21 cellular contexts compared by ENCODE assay signal in genomic region chr1:235918481-235918880, GRCh38. TPM values are rescaled to one million over a fixed set of nuclear protein-coding genes. Genes with fewer than 3 reads are reported as not detected.
DNase-seq lines count a peak whose midpoint lies in the region; ATAC-seq and TF ChIP-seq lines count a peak whose summit lies in the region.
"Had no signal": no experiment of that assay in that cellular context is flagged by ENCODE, and none has a peak within 500 bp of the region (broad histone marks: within the 10 kb centered on the region; RNA-seq: fewer than 3 reads in every experiment).

No MANE protein-coding gene starts in this region.

- WGBS in mammary epithelial cell (ENCODE audit: low coverage, missing lambda C conversion rate), result 71% methylated on average over 4 of the region's 5 CpGs

- H3K4me1 ChIP-seq in mammary epithelial cell (ENCODE audit: insufficient read depth, low read length) (peaks cover 62% of the 10 kb centered on the region), neutrophil (ENCODE audit: control insufficient read depth in 1 of 2, insufficient read depth in 1 of 2, low read depth in 1 of 2, low read length in 1 of 2) (peaks cover 51 to 64% of the 10 kb centered on the region in 2 experiments), MM.1S (ENCODE audit: low read length) (peaks cover 25% of the 10 kb centered on the region)
- peaks cover 5% of the 10 kb centered on the region for H3K4me1 ChIP-seq in effector memory CD4-positive, alpha-beta T cell (ENCODE audit: control insufficient read depth, insufficient read depth, low read length, poor library complexity, severe bottlenecking)

- H3K4me2 ChIP-seq in mammary epithelial cell (ENCODE audit: insufficient read depth, low read depth, low read length) (peak overlapping the region; percentile 4), MM.1S (ENCODE audit: low read depth, low read length) (no peak overlapping the region)

- H4K20me1 ChIP-seq in mammary epithelial cell (ENCODE audit: insufficient read depth, low read length), result no peaks in the 10 kb centered on the region
- H4K20me1 ChIP-seq in MM.1S (ENCODE audit: insufficient read depth, low read length), result no peaks in the 10 kb centered on the region

- H3K27ac ChIP-seq in mammary epithelial cell (ENCODE audit: insufficient read depth, low read depth, low read length) (peak overlapping the region; percentile 96), neutrophil (peak overlapping the region; percentile 83), MM.1S (ENCODE audit: low read length) (no peak overlapping the region)
- no peak overlapping the region for H3K27ac ChIP-seq in effector memory CD4-positive, alpha-beta T cell (ENCODE audit: insufficient read depth, low read length, poor library complexity, severe bottlenecking)

- H3K27me3 ChIP-seq in mammary epithelial cell (ENCODE audit: insufficient read depth, low read length), result no peaks in the 10 kb centered on the region
- H3K27me3 ChIP-seq in neutrophil, result no peaks in the 10 kb centered on the region
- H3K27me3 ChIP-seq in effector memory CD4-positive, alpha-beta T cell (replicated peaks; ENCODE audit: control insufficient read depth, insufficient read depth, low read length, poor library complexity, severe bottlenecking), result no peaks in the 10 kb centered on the region
- H3K27me3 ChIP-seq in MM.1S (replicated peaks; ENCODE audit: insufficient read depth, low read length), result no peaks in the 10 kb centered on the region
- H3K27me3 ChIP-seq: heart left ventricle had no signal

- BruUV-seq in mammary epithelial cell (replicated peaks; lab: Mats Ljungman, UMichigan), result no TSS peak

- intact Hi-C loops in mammary epithelial cell (cut with micrococcal nuclease), result no loop called here

- H3K79me2 ChIP-seq in mammary epithelial cell (ENCODE audit: insufficient read depth, low read length) (peaks cover 3% of the 10 kb centered on the region), MM.1S (ENCODE audit: low read length) (no peaks in the 10 kb centered on the region)

- H3K9ac ChIP-seq in mammary epithelial cell (ENCODE audit: insufficient read depth, low read length), result peak overlapping the region; percentile 80
- no peak overlapping the region for H3K9ac ChIP-seq in MM.1S (ENCODE audit: low read length)

- no peak overlapping the region for H3K4me3 ChIP-seq in mammary epithelial cell (replicated peaks in 1 of 3; ENCODE audit: insufficient read depth in 1 of 3, low read depth in 2 of 3, low read length in 3 of 3)
- no peak overlapping the region for H3K4me3 ChIP-seq in neutrophil (ENCODE audit: low read depth in 1 of 2, low read length in 1 of 2)
- H3K4me3 ChIP-seq in effector memory CD4-positive, alpha-beta T cell (ENCODE audit: insufficient read depth, low read depth, low read length, poor library complexity, severe bottlenecking), result no peak overlapping the region
- no peak overlapping the region for H3K4me3 ChIP-seq in MM.1S (ENCODE audit: low read length)
- H3K4me3 ChIP-seq: heart left ventricle had no signal

- no peaks in the 10 kb centered on the region for H3K9me2 ChIP-seq in MM.1S (replicated peaks; ENCODE audit: insufficient read depth, low read length)

- peaks cover under 1% of the 10 kb centered on the region; the same call in 1 of the 2 replicates for H3F3A ChIP-seq in MM.1S (ENCODE audit: insufficient read depth, low read length)

- H3K9me3 ChIP-seq in mammary epithelial cell (replicated peaks; ENCODE audit: insufficient read depth, low read length) (no peaks in the 10 kb centered on the region), neutrophil (no peaks in the 10 kb centered on the region), MM.1S (replicated peaks; ENCODE audit: insufficient read depth, low read length) (no peaks in the 10 kb centered on the region)
- H3K9me3 ChIP-seq in effector memory CD4-positive, alpha-beta T cell (ENCODE audit: control insufficient read depth, low read length), result no peaks in the 10 kb centered on the region
- H3K9me3 ChIP-seq: heart left ventricle had no signal

- peak; percentile 52 for DNase-seq in NCI-H2171 treated with DMSO at 0.1 percent for 48 hours (lab: John Stamatoyannopoulos, UW)
- DNase-seq in NCI-H2171 (lab: John Stamatoyannopoulos, UW), result no peak
- DNase-seq in mammary epithelial cell, result no peak
- no peak for DNase-seq in germinal center (ENCODE audit: low spot score)
- no peak for DNase-seq in effector memory CD4-positive, alpha-beta T cell
- DNase-seq in MM.1S, result no peak
- DNase-seq: ACHN; activated CD8-positive, alpha-beta memory T cell treated with anti-CD3 and anti-CD28 coated beads, Interleukin-2, amount 10 ng/mL, durations not matched to agents 7 days and 5 days; activated gamma-delta T cell treated with Interleukin-2 at 50 U/mL for 16 hours; aorta; CD8-positive, alpha-beta memory T cell; heart left ventricle; kidney; NCI-H2107; RPMI8226; stimulated activated CD4-positive, alpha-beta T cell treated with anti-CD3 and anti-CD28 coated beads, Interleukin-1b, Interleukin-23, amount 100 ng/mL, for 48 hours had no signal

- TF ChIP-seq CTCF in mammary epithelial cell (conservative IDR thresholded peaks at IDR 0.05 in 1 of 2, IDR thresholded peaks at IDR 0.05 in 1 of 2; ENCODE audit: extremely low read depth in 1 of 2, insufficient read depth in 1 of 2, low read depth in 1 of 2, low read length in 2 of 2) (no peak), neutrophil (IDR thresholded peaks at IDR 0.05) (no peak), MM.1S (IDR thresholded peaks at IDR 0.05; ENCODE audit: low read length) (no peak)

- H3K36me3 ChIP-seq in mammary epithelial cell (ENCODE audit: insufficient read depth, low read length) (no peaks in the 10 kb centered on the region), neutrophil (no peaks in the 10 kb centered on the region), MM.1S (replicated peaks; ENCODE audit: insufficient read depth, low read length) (no peaks in the 10 kb centered on the region)
- no peaks in the 10 kb centered on the region for H3K36me3 ChIP-seq in effector memory CD4-positive, alpha-beta T cell (ENCODE audit: control insufficient read depth, insufficient read depth, low read length)
- H3K36me3 ChIP-seq: heart left ventricle had no signal

- ATAC-seq in HG03280 (IDR thresholded peaks at IDR 0.05; ENCODE audit: unreplicated experiment), result no peak
- ATAC-seq: activated CD4-positive, CD25-positive, alpha-beta regulatory T cell treated with anti-CD3 and anti-CD28 coated beads, Interleukin-2, amount 50 U/mL, for 24 hours; activated CD8-positive, alpha-beta memory T cell treated with anti-CD3 and anti-CD28 coated beads, Interleukin-2, amount 10 ng/mL, durations not matched to agents 7 days and 5 days; esophagus mucosa; heart left ventricle; right cardiac atrium had no signal

- CTCF ChIA-PET in mammary epithelial cell (lab: Charles Lee; ENCODE audit: low non-redundant PET), result no interaction called here

- in situ Hi-C loops in mammary epithelial cell (cut with MboI; ENCODE audit: low sequenced_read_pairs in 2 of 2), result no loop called here

- dilution Hi-C loops in mammary epithelial cell (cut with HindIII; ENCODE audit: low sequenced_read_pairs), result loop anchor here (5.0 kb wide), 1 partner anchor 54 kb away; no protein-coding TSS in a partner anchor

- H2AFZ ChIP-seq in mammary epithelial cell (ENCODE audit: low read depth, low read length), result no peak overlapping the region
- no peak overlapping the region for H2AFZ ChIP-seq in MM.1S (ENCODE audit: low read length)

RNA-seq across cellular contexts. Expression of gene LYST, which starts 51.8 kb away (rescaled TPM):
- 10 to 100 TPM; 27.6 to 50.5 TPM for total RNA-seq in mammary epithelial cell
- polyA plus RNA-seq in mammary epithelial cell, result 6.1 TPM
- 53.0 TPM for polyA minus RNA-seq in mammary epithelial cell

Comparison
In these comparisons a context has a peak if more than half of its experiments do, and no peak if none do; other contexts are left out.
1. H3K27ac ChIP-seq: peak in mammary epithelial cell (single experiment) and neutrophil (single experiment); none in effector memory CD4-positive, alpha-beta T cell (single experiment) and MM.1S (single experiment).